1 cellular context compared by ENCODE assay signal in the genomic region with DNA sequence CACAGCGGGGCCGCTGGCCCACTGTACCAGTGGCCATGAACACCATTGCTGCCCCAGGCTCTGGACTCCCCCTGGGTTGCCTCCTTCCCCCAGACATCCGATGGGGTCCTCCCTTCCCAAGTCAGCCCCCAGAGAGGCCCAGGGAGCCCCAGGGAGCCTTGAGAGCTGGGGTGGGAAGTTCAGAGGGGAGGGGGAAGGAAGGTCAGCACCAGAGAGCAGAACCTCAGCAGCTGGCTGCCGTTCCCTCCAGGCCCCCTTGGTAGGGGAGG.
TF ChIP-seq lines count a peak whose summit lies in the region.

No MANE protein-coding gene starts in this region.

TF ChIP-seq in GM23338, 12 proteins besides CTCF, POLR2A, EP300 and RAD21:
- TF ChIP-seq, protein P1, sequence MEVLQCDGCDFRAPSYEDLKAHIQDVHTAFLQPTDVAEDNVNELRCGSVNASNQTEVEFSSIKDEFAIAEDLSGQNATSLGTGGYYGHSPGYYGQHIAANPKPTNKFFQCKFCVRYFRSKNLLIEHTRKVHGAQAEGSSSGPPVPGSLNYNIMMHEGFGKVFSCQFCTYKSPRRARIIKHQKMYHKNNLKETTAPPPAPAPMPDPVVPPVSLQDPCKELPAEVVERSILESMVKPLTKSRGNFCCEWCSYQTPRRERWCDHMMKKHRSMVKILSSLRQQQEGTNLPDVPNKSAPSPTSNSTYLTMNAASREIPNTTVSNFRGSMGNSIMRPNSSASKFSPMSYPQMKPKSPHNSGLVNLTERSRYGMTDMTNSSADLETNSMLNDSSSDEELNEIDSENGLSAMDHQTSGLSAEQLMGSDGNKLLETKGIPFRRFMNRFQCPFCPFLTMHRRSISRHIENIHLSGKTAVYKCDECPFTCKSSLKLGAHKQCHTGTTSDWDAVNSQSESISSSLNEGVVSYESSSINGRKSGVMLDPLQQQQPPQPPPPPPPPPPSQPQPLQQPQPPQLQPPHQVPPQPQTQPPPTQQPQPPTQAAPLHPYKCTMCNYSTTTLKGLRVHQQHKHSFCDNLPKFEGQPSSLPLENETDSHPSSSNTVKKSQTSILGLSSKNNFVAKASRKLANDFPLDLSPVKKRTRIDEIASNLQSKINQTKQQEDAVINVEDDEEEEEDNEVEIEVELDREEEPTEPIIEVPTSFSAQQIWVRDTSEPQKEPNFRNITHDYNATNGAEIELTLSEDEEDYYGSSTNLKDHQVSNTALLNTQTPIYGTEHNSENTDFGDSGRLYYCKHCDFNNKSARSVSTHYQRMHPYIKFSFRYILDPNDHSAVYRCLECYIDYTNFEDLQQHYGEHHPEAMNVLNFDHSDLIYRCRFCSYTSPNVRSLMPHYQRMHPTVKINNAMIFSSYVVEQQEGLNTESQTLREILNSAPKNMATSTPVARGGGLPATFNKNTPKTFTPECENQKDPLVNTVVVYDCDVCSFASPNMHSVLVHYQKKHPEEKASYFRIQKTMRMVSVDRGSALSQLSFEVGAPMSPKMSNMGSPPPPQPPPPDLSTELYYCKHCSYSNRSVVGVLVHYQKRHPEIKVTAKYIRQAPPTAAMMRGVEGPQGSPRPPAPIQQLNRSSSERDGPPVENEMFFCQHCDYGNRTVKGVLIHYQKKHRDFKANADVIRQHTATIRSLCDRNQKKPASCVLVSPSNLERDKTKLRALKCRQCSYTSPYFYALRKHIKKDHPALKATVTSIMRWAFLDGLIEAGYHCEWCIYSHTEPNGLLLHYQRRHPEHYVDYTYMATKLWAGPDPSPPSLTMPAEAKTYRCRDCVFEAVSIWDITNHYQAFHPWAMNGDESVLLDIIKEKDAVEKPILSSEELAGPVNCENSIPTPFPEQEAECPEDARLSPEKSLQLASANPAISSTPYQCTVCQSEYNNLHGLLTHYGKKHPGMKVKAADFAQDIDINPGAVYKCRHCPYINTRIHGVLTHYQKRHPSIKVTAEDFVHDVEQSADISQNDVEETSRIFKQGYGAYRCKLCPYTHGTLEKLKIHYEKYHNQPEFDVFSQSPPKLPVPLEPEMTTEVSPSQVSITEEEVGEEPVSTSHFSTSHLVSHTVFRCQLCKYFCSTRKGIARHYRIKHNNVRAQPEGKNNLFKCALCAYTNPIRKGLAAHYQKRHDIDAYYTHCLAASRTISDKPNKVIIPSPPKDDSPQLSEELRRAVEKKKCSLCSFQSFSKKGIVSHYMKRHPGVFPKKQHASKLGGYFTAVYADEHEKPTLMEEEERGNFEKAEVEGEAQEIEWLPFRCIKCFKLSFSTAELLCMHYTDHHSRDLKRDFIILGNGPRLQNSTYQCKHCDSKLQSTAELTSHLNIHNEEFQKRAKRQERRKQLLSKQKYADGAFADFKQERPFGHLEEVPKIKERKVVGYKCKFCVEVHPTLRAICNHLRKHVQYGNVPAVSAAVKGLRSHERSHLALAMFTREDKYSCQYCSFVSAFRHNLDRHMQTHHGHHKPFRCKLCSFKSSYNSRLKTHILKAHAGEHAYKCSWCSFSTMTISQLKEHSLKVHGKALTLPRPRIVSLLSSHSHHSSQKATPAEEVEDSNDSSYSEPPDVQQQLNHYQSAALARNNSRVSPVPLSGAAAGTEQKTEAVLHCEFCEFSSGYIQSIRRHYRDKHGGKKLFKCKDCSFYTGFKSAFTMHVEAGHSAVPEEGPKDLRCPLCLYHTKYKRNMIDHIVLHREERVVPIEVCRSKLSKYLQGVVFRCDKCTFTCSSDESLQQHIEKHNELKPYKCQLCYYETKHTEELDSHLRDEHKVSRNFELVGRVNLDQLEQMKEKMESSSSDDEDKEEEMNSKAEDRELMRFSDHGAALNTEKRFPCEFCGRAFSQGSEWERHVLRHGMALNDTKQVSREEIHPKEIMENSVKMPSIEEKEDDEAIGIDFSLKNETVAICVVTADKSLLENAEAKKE (CRISPR knock-in tag; IDR thresholded peaks at IDR 0.05): no peak
- TF ChIP-seq POLR2AphosphoS5 (IDR thresholded peaks at IDR 0.05; ENCODE audit: low read depth): no peak
- TF ChIP-seq JUNB (IDR thresholded peaks at IDR 0.05; ENCODE audit: unreplicated experiment): no peak
